In genomic region chr5:113527746-113528145, GRCh38 we compare ENCODE assay signal across 17 cellular contexts. TPM values are rescaled to one million over a fixed set of nuclear protein-coding genes. Genes with fewer than 3 reads are reported as not detected.
A peak's percentile ranks its signal among the peaks of the same experiment; 100 is the strongest.
DNase-seq lines count a peak whose midpoint lies in the region; TF ChIP-seq lines count a peak whose summit lies in the region.
"Had no signal": no experiment of that assay in that cellular context is flagged by ENCODE, and none has a peak within 500 bp of the region (broad histone marks: within the 10 kb centered on the region; RNA-seq: fewer than 3 reads in every experiment).

No MANE protein-coding gene starts in this region.

- no peak overlapping the region for H3K23ac ChIP-seq in neuronal stem cell (ENCODE audit: low read depth, low read length, poor library complexity)

- H3K79me1 ChIP-seq in neuronal stem cell (ENCODE audit: low read depth, low read length) = no peaks in the 10 kb centered on the region

- intact Hi-C loops in cardiac septum (cut with DNase I) = no loop called here

- H4K91ac ChIP-seq in neuronal stem cell (ENCODE audit: low read depth, low read length, poor library complexity) = no peak overlapping the region

- H4K20me1 ChIP-seq in osteoblast (ENCODE audit: insufficient read depth, low read length) = no peaks in the 10 kb centered on the region

- no peaks in the 10 kb centered on the region for H3K27me3 ChIP-seq in MG63
- H3K27me3 ChIP-seq in osteoblast (ENCODE audit: insufficient read depth, low read length) = no peaks in the 10 kb centered on the region
- no peaks in the 10 kb centered on the region for H3K27me3 ChIP-seq in neuronal stem cell (ENCODE audit: control insufficient read depth in 3 of 3, insufficient read depth in 3 of 3, low read depth in 1 of 3, low read length in 3 of 3)
- H3K27me3 ChIP-seq: BLaER1 had no signal

- H2BK12ac ChIP-seq in neuronal stem cell (ENCODE audit: low read length) = no peak overlapping the region

- H3K9ac ChIP-seq in neuronal stem cell (ENCODE audit: low read depth, low read length, poor library complexity) = no peak overlapping the region
- H3K9ac ChIP-seq: BLaER1, GM23248 had no signal

- no peak for TF ChIP-seq CTCF in osteoblast (IDR thresholded peaks at IDR 0.05; ENCODE audit: extremely low read depth, low read depth, low read length)

- no peak overlapping the region for H3K14ac ChIP-seq in neuronal stem cell (ENCODE audit: low read length)

- H3K4me1 ChIP-seq in osteoblast (ENCODE audit: insufficient read depth, low read length) (peaks cover 3% of the 10 kb centered on the region), neuronal stem cell (ENCODE audit: control insufficient read depth in 2 of 2, insufficient read depth in 1 of 2, low read depth in 1 of 2, low read length in 2 of 2) (peaks cover 0 to 3% of the 10 kb centered on the region in 2 donors)
- H3K4me1 ChIP-seq: Caco-2 had no signal

- H3K27ac ChIP-seq in osteoblast (ENCODE audit: low read depth, low read length) = peak overlapping the region; percentile 15
- no peak overlapping the region for H3K27ac ChIP-seq in neuronal stem cell (replicated peaks; ENCODE audit: low read length)
- H3K27ac ChIP-seq: BLaER1, C4-2B, GM23248 had no signal

- no peak overlapping the region for H2AK5ac ChIP-seq in neuronal stem cell (ENCODE audit: low read depth, low read length)

- H2AFZ ChIP-seq in osteoblast (ENCODE audit: low read length) (no peak overlapping the region), neuronal stem cell (ENCODE audit: low read length) (no peak overlapping the region)
- H2AFZ ChIP-seq: GM23248 had no signal

- H3K4ac ChIP-seq in neuronal stem cell (ENCODE audit: low read length) = no peak overlapping the region

- no peak overlapping the region for H4K8ac ChIP-seq in neuronal stem cell (ENCODE audit: low read depth, low read length)

- H2BK15ac ChIP-seq in neuronal stem cell (ENCODE audit: low read length) = no peak overlapping the region

- in situ Hi-C loops in G401 (cut with HindIII; ENCODE audit: low sequenced_read_pairs) = no loop called here

- 100% methylated on average over 1 of the region's 5 CpGs; no CpG with 5 or more reads in 1 of the 2 donors for WGBS in neuronal stem cell (ENCODE audit: extremely low coverage in 2 of 2, insufficient read length in 2 of 2, insufficient replicate concordance in 1 of 2), 2 donors

- peaks cover 14% of the 10 kb centered on the region for H3K79me2 ChIP-seq in osteoblast (ENCODE audit: insufficient read depth, low read length)

- H2BK5ac ChIP-seq in neuronal stem cell (ENCODE audit: low read length) = no peak overlapping the region

- DNase-seq in ELR (ENCODE audit: low read depth) = peak; percentile 27
- peak; percentile 34 for DNase-seq in MG63
- no peak for DNase-seq in osteoblast (ENCODE audit: insufficient read length, low spot score, missing footprints)
- DNase-seq in cardiac septum (ENCODE audit: low spot score) = no peak
- DNase-seq in G401 (ENCODE audit: low spot score) = no peak
- no peak for DNase-seq in neuronal stem cell (ENCODE audit: low spot score)
- DNase-seq: Caco-2; CD4-positive, CD25-positive, alpha-beta regulatory T cell; CD8-positive, alpha-beta T cell; DMS153; DND-41; GDM1; GM23248; H7 had no signal

- H3K4me2 ChIP-seq in osteoblast (ENCODE audit: insufficient read depth, low read length) = no peak overlapping the region
- no peak overlapping the region for H3K4me2 ChIP-seq in neuronal stem cell (ENCODE audit: insufficient read depth, low read length, poor library complexity, severe bottlenecking)
- H3K4me2 ChIP-seq: BLaER1 had no signal

- H3K36me3 ChIP-seq in MG63 (peaks cover 39% of the 10 kb centered on the region), osteoblast (ENCODE audit: insufficient read depth, low read length) (no peaks in the 10 kb centered on the region), neuronal stem cell (replicated peaks in 1 of 2; ENCODE audit: control insufficient read depth in 2 of 2, insufficient read depth in 2 of 2, low read length in 2 of 2) (peaks cover 0 to 61% of the 10 kb centered on the region in 2 donors)

- no peak overlapping the region for H3K18ac ChIP-seq in neuronal stem cell (ENCODE audit: low read length)

- H3K4me3 ChIP-seq in MG63 (no peak overlapping the region), osteoblast (ENCODE audit: insufficient read depth, low read length) (no peak overlapping the region), neuronal stem cell (ENCODE audit: low read length in 2 of 2) (no peak overlapping the region)
- H3K4me3 ChIP-seq: BLaER1, GM12878, GM23248 had no signal

- no peak overlapping the region for H2BK120ac ChIP-seq in neuronal stem cell (ENCODE audit: low read depth, low read length)

- H3K9me3 ChIP-seq in MG63 (peaks cover 8% of the 10 kb centered on the region), osteoblast (ENCODE audit: low read depth, low read length) (no peaks in the 10 kb centered on the region), neuronal stem cell (replicated peaks in 1 of 2; ENCODE audit: control insufficient read depth in 2 of 2, insufficient read depth in 1 of 2, low read depth in 1 of 2, low read length in 2 of 2) (peaks cover 4 to 27% of the 10 kb centered on the region in 2 donors)

RNA-seq across cellular contexts. Expression of gene YTHDC2, which starts 14.3 kb away (rescaled TPM):
- total RNA-seq in MG63 (2014; rRNA removed; shearing (Covaris generic); ENCODE audit: low replicate concordance) = 3.2 and 9.0 TPM in 2 replicates
- 26.8 and 32.6 TPM in 2 replicates for total RNA-seq in osteoblast
- 15.6 TPM for total RNA-seq in cardiac septum
- 10.0 and 11.6 TPM in 2 replicates for total RNA-seq in G401 (2014; rRNA removed; shearing (Covaris generic))
- polyA plus RNA-seq in neuronal stem cell (2013, experiment 1 of 2) = 7.5 TPM
- 7.8 TPM for polyA plus RNA-seq in neuronal stem cell (2013, experiment 2 of 2)

RNA-seq across cellular contexts. Expression of gene MCC, which starts 39.5 kb away (rescaled TPM):
- total RNA-seq in MG63 (2014; rRNA removed; shearing (Covaris generic); ENCODE audit: low replicate concordance) = 0.86 and 7.1 TPM in 2 replicates
- total RNA-seq in osteoblast (40.1 and 45.6 TPM in 2 replicates), cardiac septum (17.7 TPM)
- 0.10 and 0.98 TPM in 2 replicates for total RNA-seq in G401 (2014; rRNA removed; shearing (Covaris generic))
- 1.8 TPM for polyA plus RNA-seq in neuronal stem cell (2013, experiment 1 of 2)
- 1.9 TPM for polyA plus RNA-seq in neuronal stem cell (2013, experiment 2 of 2)

Comparison
In these comparisons a context has a peak if more than half of its experiments do, and no peak if none do; other contexts are left out.
1. DNase-seq: peak in ELR (single experiment) and MG63 (single experiment); none in osteoblast (single experiment), cardiac septum (single experiment), G401 (single experiment) and neuronal stem cell (single experiment).